ENCODE assay signal across 1 cellular context in genomic region chr13:79937311-79938243, GRCh38.
TF ChIP-seq lines count a peak whose summit lies in the region.

No MANE protein-coding gene starts in this region.

TF ChIP-seq in SK-N-SH, 30 proteins besides CTCF, POLR2A, EP300 and RAD21 (continued from another document):
- TF ChIP-seq TEAD4 (IDR thresholded peaks at IDR 0.05; ENCODE audit: borderline replicate concordance, insufficient read depth), result no peak
- TF ChIP-seq CHD2 (IDR thresholded peaks at IDR 0.05; ENCODE audit: low read length, partially characterized antibody), result no peak
- no peak for TF ChIP-seq YY1 (IDR thresholded peaks at IDR 0.05; ENCODE audit: low read depth)
- no peak for TF ChIP-seq POLR2AphosphoS5 (IDR thresholded peaks at IDR 0.05; ENCODE audit: low read depth, low read length)
- TF ChIP-seq MAX (IDR thresholded peaks at IDR 0.05; ENCODE audit: low read depth), result no peak
- no peak for TF ChIP-seq USF1 (IDR thresholded peaks at IDR 0.05; ENCODE audit: borderline replicate concordance, low read depth)
- TF ChIP-seq USF2 (IDR thresholded peaks at IDR 0.05; ENCODE audit: borderline replicate concordance, low read depth, low read length), result no peak
- TF ChIP-seq EZH2phosphoT487 (IDR thresholded peaks at IDR 0.05; ENCODE audit: borderline replicate concordance, low read depth), result no peak
- no peak for TF ChIP-seq GATA2 (CRISPR knock-in tag; IDR thresholded peaks at IDR 0.05)
- no peak for TF ChIP-seq RFX5 (IDR thresholded peaks at IDR 0.05; ENCODE audit: low read length)
